In genomic region chr6:41375598-41376151, GRCh38 we compare ENCODE assay signal across 2 cellular contexts.
A peak's percentile ranks its signal among the peaks of the same experiment; 100 is the strongest.
TF ChIP-seq lines count a peak whose summit lies in the region.

No MANE protein-coding gene starts in this region.

TF ChIP-seq in endothelial cell of umbilical vein, 7 proteins besides CTCF, POLR2A, EP300 and RAD21:
- TF ChIP-seq FOS (IDR thresholded peaks at IDR 0.05; ENCODE audit: borderline replicate concordance, insufficient read depth, low read length) (no peak), MAX (IDR thresholded peaks at IDR 0.05; ENCODE audit: insufficient read depth, insufficient read length) (no peak), EZH2 (IDR thresholded peaks at IDR 0.05; ENCODE audit: borderline replicate concordance, low read depth, low read length, severe bottlenecking) (peak; percentile 81), POLR2AphosphoS5 (IDR thresholded peaks at IDR 0.05; ENCODE audit: insufficient read depth, low read depth, low read length) (no peak), JUN (IDR thresholded peaks at IDR 0.05; ENCODE audit: borderline replicate concordance, insufficient read depth, insufficient read length, low read depth) (no peak)

TF ChIP-seq in neural cell, 6 proteins besides CTCF, POLR2A, EP300 and RAD21:
- no peak for TF ChIP-seq EZH2 (IDR thresholded peaks at IDR 0.05; ENCODE audit: borderline replicate concordance, insufficient read depth, low read length, poor library complexity, severe bottlenecking)
- TF ChIP-seq TAF1 (IDR thresholded peaks at IDR 0.05; ENCODE audit: low read depth) = no peak
- TF ChIP-seq MXI1 (conservative IDR thresholded peaks at IDR 0.05; ENCODE audit: poor library complexity, severe bottlenecking) = no peak
- no peak for TF ChIP-seq SMC3 (conservative IDR thresholded peaks at IDR 0.05; ENCODE audit: poor library complexity)
- TF ChIP-seq POLR2AphosphoS5 (IDR thresholded peaks at IDR 0.05) = peak; percentile 25
- TF ChIP-seq REST (IDR thresholded peaks at IDR 0.05; ENCODE audit: borderline replicate concordance) = no peak
TF ChIP-seq in neural cell: peak in this region for 1.
